In genomic region chr3:37375184-37376120, GRCh38 we compare ENCODE assay signal across 16 cellular contexts.
DNase-seq lines count a peak whose midpoint lies in the region; ATAC-seq, FAIRE-seq and TF ChIP-seq lines count a peak whose summit lies in the region.
"Had no signal": no experiment of that assay in that cellular context is flagged by ENCODE, and none has a peak within 500 bp of the region (broad histone marks: within the 10 kb centered on the region; RNA-seq: fewer than 3 reads in every experiment).

No MANE protein-coding gene starts in this region.

- peak overlapping the region in 6 of 8 donors; percentile 1 to 78 (median 26) for H3K27ac Mint-ChIP-seq in CD8-positive, alpha-beta memory T cell

- H2BK12ac ChIP-seq in H1 (ENCODE audit: low read depth, low read length): no peak overlapping the region

- no peak overlapping the region for H3K14ac ChIP-seq in H1 (ENCODE audit: insufficient read length)

- peaks cover 0 to 5% (median 0%) of the 10 kb centered on the region in 5 donors for H3K9me3 Mint-ChIP-seq in CD8-positive, alpha-beta memory T cell

- CTCF ChIA-PET in CD8-positive, alpha-beta memory T cell (lab: Charles Lee): no interaction called here
- CTCF ChIA-PET in H1 (lab: Charles Lee; ENCODE audit: partially characterized antibody): interaction anchor here (0.6 to 1.5 kb wide), 5 partner anchors 9 to 67 kb away, joined by 3 to 5 read pairs (median 3); no protein-coding TSS in a partner anchor

- no peak overlapping the region for H3K9ac ChIP-seq in H1 (replicated peaks in 1 of 4; ENCODE audit: extremely low read depth in 1 of 4, low read depth in 3 of 4, low read length in 3 of 4)
- H3K9ac ChIP-seq: BLaER1 treated with 17β-estradiol and CSF1 and Interleukin-3, amounts not matched to agents 10 nM and 100 nM had no signal

- H4K20me1 ChIP-seq in H1 (replicated peaks in 1 of 2; ENCODE audit: control insufficient read depth in 1 of 2, insufficient read depth in 2 of 2, low read length in 2 of 2): no peaks in the 10 kb centered on the region

- 0 out of 2 replicates have a peak overlapping the region, but pooled peaks have one; percentile 47 for H2BK15ac ChIP-seq in H1 (ENCODE audit: low read length)

- no peak overlapping the region for H3K27ac ChIP-seq in CD8-positive, alpha-beta memory T cell (ENCODE audit: low read depth, low read length)
- H3K27ac ChIP-seq in H1 (ENCODE audit: low read depth, low read length) (no peak overlapping the region), right lobe of liver (no peak overlapping the region)
- H3K27ac ChIP-seq: BLaER1 treated with 17β-estradiol and CSF1 and Interleukin-3, amounts not matched to agents 10 nM and 100 nM; SK-N-MC; skin epidermis had no signal

- H3K4me1 ChIP-seq in CD8-positive, alpha-beta memory T cell (ENCODE audit: insufficient read depth, low read length): no peaks in the 10 kb centered on the region
- peaks cover 2 to 6% (median 4%) of the 10 kb centered on the region in 4 experiments; a peak in 5 of 7 replicates for H3K4me1 ChIP-seq in H1 (replicated peaks in 1 of 4; ENCODE audit: control insufficient read depth in 3 of 4, insufficient read depth in 4 of 4, low read length in 3 of 4)
- peaks cover 0 to 8% (median 0%) of the 10 kb centered on the region in 4 donors for H3K4me1 ChIP-seq in right lobe of liver

- no peak for TF ChIP-seq RAD21 in H1 (IDR thresholded peaks at IDR 0.05 in 1 of 2, conservative IDR thresholded peaks at IDR 0.05 in 1 of 2; ENCODE audit: low read depth in 2 of 2, low read length in 2 of 2)

- no peak overlapping the region for H4K5ac ChIP-seq in H1 (ENCODE audit: insufficient read length, low read depth, low read length)

- intact Hi-C loops in right lobe of liver (cut with DNase I) (no loop called here), posterior vena cava (cut with DNase I) (no loop called here)

- no peak for TF ChIP-seq POLR2A in H1 (IDR thresholded peaks at IDR 0.05; ENCODE audit: control extremely low read depth in 1 of 2, low read depth in 2 of 2, low read length in 2 of 2)
- no peak for TF ChIP-seq POLR2A in right lobe of liver (IDR thresholded peaks at IDR 0.05)

- no peaks in the 10 kb centered on the region for H3K9me3 ChIP-seq in CD8-positive, alpha-beta memory T cell (ENCODE audit: low read length)
- H3K9me3 ChIP-seq in H1 (ENCODE audit: insufficient read depth in 2 of 2, low read depth in 1 of 2, low read length in 1 of 2) (no peaks in the 10 kb centered on the region), right lobe of liver (no peaks in the 10 kb centered on the region)

- no peak overlapping the region for H4K8ac ChIP-seq in H1 (ENCODE audit: extremely low read depth, insufficient read depth, low read length)

- H3K23ac ChIP-seq in H1 (ENCODE audit: insufficient read length): no peak overlapping the region

- TF ChIP-seq CTCF in H1 (IDR thresholded peaks at IDR 0.05; ENCODE audit: control extremely low read depth in 1 of 3, insufficient read depth in 1 of 3, low read depth in 1 of 3, low read length in 3 of 3) (no peak), right lobe of liver (IDR thresholded peaks at IDR 0.05) (no peak)

- 0 out of 2 replicates have a peak overlapping the region, but pooled peaks have one; percentile 36 for H2BK20ac ChIP-seq in H1 (ENCODE audit: low read length)

- H3K79me2 ChIP-seq in H1 (ENCODE audit: control insufficient read depth in 1 of 2, insufficient read depth in 2 of 2, low read length in 2 of 2): no peaks in the 10 kb centered on the region

- no peaks in the 10 kb centered on the region for H3K36me3 ChIP-seq in CD8-positive, alpha-beta memory T cell (ENCODE audit: insufficient read depth, low read length)
- peaks cover 0 to 4% (median under 1%) of the 10 kb centered on the region in 4 experiments; a peak in 1 of 8 replicates for H3K36me3 ChIP-seq in H1 (ENCODE audit: control insufficient read depth in 2 of 4, insufficient read depth in 4 of 4, low read length in 3 of 4)
- peaks cover 0 to 2% (median 0%) of the 10 kb centered on the region in 4 donors for H3K36me3 ChIP-seq in right lobe of liver

- no peak overlapping the region for H2BK120ac ChIP-seq in H1 (replicated peaks; ENCODE audit: low read depth, low read length)

- H3K36me3 Mint-ChIP-seq in CD8-positive, alpha-beta memory T cell: peaks cover 46 to 75% (median 51%) of the 10 kb centered on the region in 3 donors

- DNase-seq in CD8-positive, alpha-beta memory T cell: no peak
- peak; percentile 21 to 34 for DNase-seq in Kasumi-1 (lab: John Stamatoyannopoulos, UW)
- peak; percentile 15 to 51 for DNase-seq in H1 (ENCODE audit: low read depth in 1 of 2, low spot score in 2 of 2)
- DNase-seq in right lobe of liver: no peak
- DNase-seq in HK-2 (ENCODE audit: unreplicated experiment): no peak
- no peak for DNase-seq in posterior vena cava (ENCODE audit: low spot score)
- DNase-seq: activated CD4-positive, CD25-positive, alpha-beta regulatory T cell treated with anti-CD3 and anti-CD28 coated beads, Interleukin-2, amount 50 U/mL, for 72 hours; activated T-cell treated with anti-CD3 and anti-CD28 coated beads, Interleukin-2, amount 50 U/mL, for 1 hour; naive thymus-derived CD4-positive, alpha-beta T cell; NCI-H1930 had no signal

- no peak overlapping the region for H3K4me3 Mint-ChIP-seq in CD8-positive, alpha-beta memory T cell
- H3K4me3 Mint-ChIP-seq: naive thymus-derived CD4-positive, alpha-beta T cell had no signal

- no peak for TF ChIP-seq EP300 in H1 (IDR thresholded peaks at IDR 0.05; ENCODE audit: borderline replicate concordance in 1 of 2, low read depth in 2 of 2, low read length in 2 of 2)

- H2AFZ ChIP-seq in H1 (ENCODE audit: low read length): no peak overlapping the region

- no peak overlapping the region for H3K56ac ChIP-seq in H1 (replicated peaks; ENCODE audit: insufficient read length, low read depth, low read length)

- H3K18ac ChIP-seq in H1 (ENCODE audit: extremely low read depth, low read length): no peak overlapping the region

- peak; percentile 39 for FAIRE-seq in H1 (lab: Jason Lieb, UNC)
- FAIRE-seq: keratinocyte had no signal

- H3K27me3 ChIP-seq in CD8-positive, alpha-beta memory T cell (ENCODE audit: insufficient read depth, low read length, poor library complexity, severe bottlenecking): no peaks in the 10 kb centered on the region
- no peaks in the 10 kb centered on the region for H3K27me3 ChIP-seq in H1 (replicated peaks in 1 of 4; ENCODE audit: control insufficient read depth in 3 of 4, extremely low read depth in 1 of 4, insufficient read depth in 3 of 4, low read length in 3 of 4)
- H3K27me3 ChIP-seq in right lobe of liver: no peaks in the 10 kb centered on the region
- H3K27me3 ChIP-seq: BLaER1 treated with 17β-estradiol and CSF1 and Interleukin-3, amounts not matched to agents 10 nM and 100 nM had no signal

- H2BK5ac ChIP-seq in H1 (ENCODE audit: low read depth, low read length): no peak overlapping the region

- peak overlapping the region in 1 of 2 experiments; percentile 17; a peak in 1 of 4 replicates for H3K4me2 ChIP-seq in H1 (ENCODE audit: insufficient read depth in 1 of 2, low read depth in 2 of 2, low read length in 2 of 2)

- POLR2A ChIA-PET in CD8-positive, alpha-beta memory T cell (lab: Charles Lee): no interaction called here
- POLR2A ChIA-PET in H1 (lab: Charles Lee; ENCODE audit: partially characterized antibody): no interaction called here

- no peaks in the 10 kb centered on the region for H3K79me1 ChIP-seq in H1 (ENCODE audit: low read depth, low read length)

- ATAC-seq in right lobe of liver: peak; percentile 58 to 75 (median 68)
- ATAC-seq in HG02642 (IDR thresholded peaks at IDR 0.05; ENCODE audit: poor library complexity, unreplicated experiment): no peak
- no peak for ATAC-seq in HG03196 (IDR thresholded peaks at IDR 0.05; ENCODE audit: unreplicated experiment)
- ATAC-seq: naive thymus-derived CD4-positive, alpha-beta T cell had no signal

- no peak overlapping the region for H2AK5ac ChIP-seq in H1 (ENCODE audit: low read depth, low read length)

- H3K27me3 Mint-ChIP-seq in CD8-positive, alpha-beta memory T cell: no peaks in the 10 kb centered on the region
- H3K27me3 Mint-ChIP-seq: naive thymus-derived CD4-positive, alpha-beta T cell had no signal

- no peaks in the 10 kb centered on the region for H3K23me2 ChIP-seq in H1 (ENCODE audit: low read depth, low read length)

- H3K4me1 Mint-ChIP-seq in CD8-positive, alpha-beta memory T cell: no peaks in the 10 kb centered on the region

- no peak overlapping the region for H3K4me3 ChIP-seq in CD8-positive, alpha-beta memory T cell (ENCODE audit: low read length)
- H3K4me3 ChIP-seq in H1 (ENCODE audit: extremely low read depth in 1 of 4, insufficient read depth in 2 of 4, low read depth in 3 of 4, low read length in 4 of 4): no peak overlapping the region
- no peak overlapping the region for H3K4me3 ChIP-seq in right lobe of liver
- H3K4me3 ChIP-seq: BLaER1 treated with 17β-estradiol and CSF1 and Interleukin-3, amounts not matched to agents 10 nM and 100 nM; SK-N-MC; skin epidermis had no signal

- no peak overlapping the region for H4K91ac ChIP-seq in H1 (replicated peaks; ENCODE audit: insufficient read length, low read length)

- no peak overlapping the region for H3K4ac ChIP-seq in H1 (replicated peaks; ENCODE audit: insufficient read length, low read depth, low read length)

TF ChIP-seq in H1, 55 proteins besides CTCF, POLR2A, EP300 and RAD21:
- TF ChIP-seq RNF2 (IDR thresholded peaks at IDR 0.05; ENCODE audit: borderline replicate concordance, low read depth, low read length, missing control alignments, poor library complexity, severe bottlenecking) (no peak), FOSL1 (IDR thresholded peaks at IDR 0.05; ENCODE audit: insufficient read depth, low read depth, low read length) (no peak), EZH2 (IDR thresholded peaks at IDR 0.05; ENCODE audit: low read depth, low read length, severe bottlenecking) (no peak), SRF (IDR thresholded peaks at IDR 0.05; ENCODE audit: low read depth, low read length) (no peak), CREB1 (IDR thresholded peaks at IDR 0.05) (no peak), ASH2L (IDR thresholded peaks at IDR 0.05; ENCODE audit: low read length) (no peak), CEBPB (IDR thresholded peaks at IDR 0.05; ENCODE audit: low read depth, low read length) (peak; percentile 82), SIRT6 (IDR thresholded peaks at IDR 0.05; ENCODE audit: low read length) (no peak), RFX5 (IDR thresholded peaks at IDR 0.05; ENCODE audit: borderline replicate concordance, low read depth, low read length) (no peak)

Comparison
In these comparisons a context has a peak if more than half of its experiments do, and no peak if none do; other contexts are left out.
1. DNase-seq: peak in Kasumi-1 (2 of 2) and H1 (2 of 2); none in CD8-positive, alpha-beta memory T cell (0 of 5), right lobe of liver (0 of 3), HK-2 (single experiment) and posterior vena cava (single experiment).
2. ATAC-seq: peak in right lobe of liver (4 of 4); none in HG02642 (single experiment) and HG03196 (single experiment).